In genomic region chr6:17276766-17277165, GRCh38 we compare ENCODE assay signal across 24 cellular contexts. TPM values are rescaled to one million over a fixed set of nuclear protein-coding genes. Genes with fewer than 3 reads are reported as not detected.
DNase-seq lines count a peak whose midpoint lies in the region; ATAC-seq lines count a peak whose summit lies in the region.
"Had no signal": no experiment of that assay in that cellular context is flagged by ENCODE, and none has a peak within 500 bp of the region (broad histone marks: within the 10 kb centered on the region; RNA-seq: fewer than 3 reads in every experiment).

No MANE protein-coding gene starts in this region.

- peak overlapping the region in 1 of 2 donors; percentile 17 for H3K4me3 ChIP-seq in muscle layer of colon (ENCODE audit: low read depth in 1 of 2, low read length in 2 of 2)

- peaks cover 19% of the 10 kb centered on the region for H3K4me1 ChIP-seq in muscle layer of colon (ENCODE audit: insufficient read depth, low read length)

- H3K27ac ChIP-seq in muscle layer of colon (ENCODE audit: low read depth, low read length), result no peak overlapping the region
- H3K27ac ChIP-seq: neutrophil had no signal

- peak; percentile 71 for DNase-seq in EH (ENCODE audit: low read depth)
- peak; percentile 22 for DNase-seq in RPMI7951 (ENCODE audit: low read depth)
- DNase-seq in fibroblast of gingiva (ENCODE audit: low read depth), result peak; percentile 41
- no peak for DNase-seq in stimulated activated CD4-positive, alpha-beta T cell treated with anti-CD3 and anti-CD28 coated beads, Interleukin-4, amount 100 ng/mL, for 4 hours
- DNase-seq in stimulated activated CD4-positive, alpha-beta T cell treated with anti-CD3 and anti-CD28 coated beads, Interleukin-4, amount 100 ng/mL, for 24 hours, result no peak
- no peak for DNase-seq in superior temporal gyrus (ENCODE audit: extremely low spot score)
- DNase-seq: activated CD4-positive, CD25-positive, alpha-beta regulatory T cell; activated naive CD8-positive, alpha-beta T cell treated with anti-CD3 and anti-CD28 coated beads, Interleukin-2, amount 10 ng/mL, durations not matched to agents 7 days and 5 days; CD4-positive, alpha-beta T cell; DMS53; hippocampal formation; kidney; NCI-H1930; NCI-H510A; SHP77 treated with DMSO at 0.1 percent for 48 hours; stimulated activated CD4-positive, alpha-beta T cell treated with anti-CD3 and anti-CD28 coated beads, Interleukin-1b, Interleukin-23, amount 100 ng/mL, for 48 hours; stimulated activated naive CD8-positive, alpha-beta T cell treated with anti-CD3 and anti-CD28 coated beads, Interleukin-15, amount 100 ng/mL, for 72 hours had no signal

- H3K9me3 ChIP-seq in muscle layer of colon (ENCODE audit: low read length), result no peaks in the 10 kb centered on the region
- H3K9me3 ChIP-seq: neutrophil had no signal

- no peaks in the 10 kb centered on the region for H3K27me3 ChIP-seq in muscle layer of colon (ENCODE audit: control insufficient read depth in 1 of 2, insufficient read depth in 2 of 2, low read length in 2 of 2)

- no peaks in the 10 kb centered on the region for H3K36me3 ChIP-seq in muscle layer of colon (ENCODE audit: insufficient read depth, low read length)
- H3K36me3 ChIP-seq: neutrophil had no signal

- ATAC-seq in GM21619 (IDR thresholded peaks at IDR 0.05; ENCODE audit: unreplicated experiment), result no peak
- ATAC-seq: activated T-helper 17 cell treated with anti-CD3 and anti-CD28 coated beads, Interleukin-2, amount 50 U/mL, for 72 hours; esophagus mucosa; stimulated activated naive CD8-positive, alpha-beta T cell treated with anti-CD3 and anti-CD28 coated beads, Interleukin-15, amount 100 ng/mL, for 72 hours had no signal

- peak overlapping the region; percentile 3 for H3K9ac ChIP-seq in muscle layer of colon (ENCODE audit: low read length)

RNA-seq across cellular contexts. Expression of gene RBM24, which starts 4.4 kb away (rescaled TPM):
- 4.5 and 4.7 TPM in 2 replicates for total RNA-seq in RPMI7951 (2014; rRNA removed; shearing (Covaris generic))
- total RNA-seq: activated CD8-positive, alpha-beta memory T cell treated with anti-CD3 and anti-CD28 coated beads for 36 hours; activated naive CD8-positive, alpha-beta T cell treated with anti-CD3 and anti-CD28 coated beads, Interleukin-2, amount 10 ng/mL, durations not matched to agents 7 days and 5 days; activated T-helper 17 cell treated with anti-CD3 and anti-CD28 coated beads, Interleukin-2, amount 50 U/mL, for 72 hours; T-helper 2 cell treated with Interferon-gamma antibody and Interleukin-4, amounts not matched to agents 100 ng/mL and 5 ng/mL, for 36 hours had no signal

Comparison
In these comparisons a context has a peak if more than half of its experiments do, and no peak if none do; other contexts are left out.
1. DNase-seq: peak in EH (single experiment), RPMI7951 (single experiment) and fibroblast of gingiva (single experiment); none in stimulated activated CD4-positive, alpha-beta T cell treated with anti-CD3 and anti-CD28 coated beads, Interleukin-4, amount 100 ng/mL, for 4 hours (0 of 2), stimulated activated CD4-positive, alpha-beta T cell treated with anti-CD3 and anti-CD28 coated beads, Interleukin-4, amount 100 ng/mL, for 24 hours (single experiment) and superior temporal gyrus (single experiment).